Comparison of ENCODE assay signal across 25 cellular contexts in the genomic region with DNA sequence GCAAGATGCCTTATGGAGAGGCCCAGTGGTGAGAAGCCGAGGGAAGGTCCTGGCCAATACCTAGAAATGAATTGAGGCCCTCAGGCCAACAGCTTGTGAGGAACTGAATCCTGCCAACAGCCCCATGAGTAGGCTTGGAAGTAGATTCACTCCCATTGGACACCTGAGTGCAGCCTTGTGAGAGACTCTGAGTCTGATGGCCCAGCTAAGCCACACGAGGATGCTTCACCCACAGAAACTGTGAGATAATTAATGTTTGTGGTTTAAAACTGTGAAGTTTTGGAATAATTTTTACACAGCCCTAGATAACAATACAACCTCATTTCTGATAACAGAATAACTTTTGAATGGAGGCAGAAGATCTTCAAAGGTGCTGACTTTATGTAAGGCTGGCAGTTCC.
"Had no signal": no experiment of that assay in that cellular context is flagged by ENCODE, and none has a peak within 500 bp of the region (broad histone marks: within the 10 kb centered on the region; RNA-seq: fewer than 3 reads in every experiment).

No MANE protein-coding gene starts in this region.

- H3K27ac Mint-ChIP-seq: activated B cell treated with CpG ODN at 0.5 μM for 24 hours; activated CD4-positive, alpha-beta memory T cell treated with anti-CD3 and anti-CD28 coated beads, Interleukin-2, amount 10 ng/mL, durations not matched to agents 7 days and 5 days; activated naive CD4-positive, alpha-beta T cell treated with anti-CD3 and anti-CD28 coated beads for 36 hours; activated naive CD8-positive, alpha-beta T cell treated with anti-CD3 and anti-CD28 coated beads for 36 hours; activated T-helper 17 cell treated with anti-CD3 and anti-CD28 coated beads, Interleukin-2, amount 50 U/mL, for 72 hours; T-cell had no signal

- H3K4me1 Mint-ChIP-seq: activated CD4-positive, alpha-beta memory T cell treated with anti-CD3 and anti-CD28 coated beads, Interleukin-2, amount 10 ng/mL, durations not matched to agents 7 days and 5 days; activated naive CD8-positive, alpha-beta T cell treated with anti-CD3 and anti-CD28 coated beads for 36 hours; activated T-helper 17 cell treated with anti-CD3 and anti-CD28 coated beads, Interleukin-2, amount 50 U/mL, for 72 hours; central memory CD8-positive, alpha-beta T cell; T-cell had no signal

- H3K27ac ChIP-seq: body of pancreas had no signal

- H3K4me1 ChIP-seq: body of pancreas had no signal

- H3K9me3 ChIP-seq: body of pancreas had no signal

- DNase-seq: activated B cell treated with CpG ODN at 0.5 μM for 24 hours; activated CD4-positive, alpha-beta memory T cell treated with anti-CD3 and anti-CD28 coated beads, Interleukin-2, amount 10 ng/mL, durations not matched to agents 7 days and 5 days; activated CD4-positive, alpha-beta T cell treated with anti-CD3 and anti-CD28 coated beads, Interleukin-2, amount 50 U/mL, for 1 hour; activated gamma-delta T cell; activated naive CD4-positive, alpha-beta T cell treated with anti-CD3 and anti-CD28 coated beads for 36 hours; activated naive CD8-positive, alpha-beta T cell treated with anti-CD3 and anti-CD28 coated beads for 36 hours; activated T-cell treated with anti-CD3 and anti-CD28 coated beads for 4 hours; activated T-cell treated with anti-CD3 and anti-CD28 coated beads, Interleukin-2, amount 50 U/mL, for 48 hours; anterior cingulate cortex; body of pancreas; Kasumi-1; NCI-H1048; NCI-H146; NCI-H2171; NCI-H2227 treated with DMSO at 0.1 percent for 48 hours; NCI-H526; NCI-H82; SIG-M5; T-cell; T-helper 2 cell; T1000 had no signal

- H3K4me3 ChIP-seq: body of pancreas had no signal

- H3K27me3 ChIP-seq: body of pancreas had no signal

- ATAC-seq: activated T-helper 17 cell treated with anti-CD3 and anti-CD28 coated beads, Interleukin-2, amount 50 U/mL, for 72 hours; body of pancreas; T-cell had no signal

- H3K36me3 Mint-ChIP-seq: activated naive CD8-positive, alpha-beta T cell treated with anti-CD3 and anti-CD28 coated beads for 36 hours; T-cell had no signal

- FAIRE-seq: bronchial epithelial cell, TTC549 had no signal

- H3K9me3 Mint-ChIP-seq: activated B cell treated with CpG ODN at 0.5 μM for 24 hours; activated CD4-positive, alpha-beta memory T cell treated with anti-CD3 and anti-CD28 coated beads, Interleukin-2, amount 10 ng/mL, durations not matched to agents 7 days and 5 days; activated naive CD4-positive, alpha-beta T cell treated with anti-CD3 and anti-CD28 coated beads for 36 hours; activated naive CD8-positive, alpha-beta T cell treated with anti-CD3 and anti-CD28 coated beads for 36 hours; activated T-helper 17 cell treated with anti-CD3 and anti-CD28 coated beads, Interleukin-2, amount 50 U/mL, for 72 hours; central memory CD8-positive, alpha-beta T cell; T-cell had no signal

- H3K4me3 Mint-ChIP-seq: activated B cell treated with CpG ODN at 0.5 μM for 24 hours; activated CD4-positive, alpha-beta memory T cell treated with anti-CD3 and anti-CD28 coated beads, Interleukin-2, amount 10 ng/mL, durations not matched to agents 7 days and 5 days; activated naive CD4-positive, alpha-beta T cell treated with anti-CD3 and anti-CD28 coated beads for 36 hours; activated naive CD8-positive, alpha-beta T cell treated with anti-CD3 and anti-CD28 coated beads for 36 hours; activated T-helper 17 cell treated with anti-CD3 and anti-CD28 coated beads, Interleukin-2, amount 50 U/mL, for 72 hours; central memory CD8-positive, alpha-beta T cell; T-cell had no signal
